Comparison of ENCODE assay signal across 25 cellular contexts in genomic region chr12:5807090-5807414, GRCh38.
DNase-seq lines count a peak whose midpoint lies in the region; ATAC-seq and TF ChIP-seq lines count a peak whose summit lies in the region.
"Had no signal": no experiment of that assay in that cellular context is flagged by ENCODE, and none has a peak within 500 bp of the region (broad histone marks: within the 10 kb centered on the region; RNA-seq: fewer than 3 reads in every experiment).

No MANE protein-coding gene starts in this region.

- H3K36me3 ChIP-seq in SK-N-SH (replicated peaks in 1 of 2; ENCODE audit: control insufficient read depth in 1 of 2, insufficient read depth in 2 of 2, low read length in 1 of 2) = no peaks in the 10 kb centered on the region
- H3K36me3 ChIP-seq: Peyer's patch, right lobe of liver had no signal

- H3K4me3 ChIP-seq in astrocyte of the cerebellum (ENCODE audit: low read depth, low read length) (no peak overlapping the region), retinal pigment epithelial cell (ENCODE audit: low read length) (no peak overlapping the region), SK-N-SH (ENCODE audit: low read depth in 2 of 2, low read length in 1 of 2) (no peak overlapping the region)
- H3K4me3 ChIP-seq: coronary artery, Peyer's patch, right lobe of liver, SK-N-MC had no signal

- ATAC-seq in HG02981 (IDR thresholded peaks at IDR 0.05; ENCODE audit: unreplicated experiment) = no peak
- ATAC-seq: activated T-cell treated with anti-CD3 and anti-CD28 coated beads, Interleukin-2, amount 50 U/mL, for 4 hours; esophagus mucosa; right lobe of liver; stimulated activated naive CD8-positive, alpha-beta T cell treated with anti-CD3 and anti-CD28 coated beads, Interleukin-15, amount 100 ng/mL, for 72 hours had no signal

- no peaks in the 10 kb centered on the region for H3K9me2 ChIP-seq in SK-N-SH

- TF ChIP-seq EP300 in SK-N-SH (IDR thresholded peaks at IDR 0.05; ENCODE audit: borderline replicate concordance in 1 of 2, low read depth in 1 of 2, low read length in 1 of 2) = no peak

- H3K27ac ChIP-seq in SK-N-SH (ENCODE audit: low read depth in 2 of 2, low read length in 1 of 2) = no peak overlapping the region
- H3K27ac ChIP-seq: coronary artery, Peyer's patch, right lobe of liver, SK-N-MC had no signal

- no peaks in the 10 kb centered on the region for H3K79me2 ChIP-seq in SK-N-SH (ENCODE audit: insufficient read depth)

- H2AFZ ChIP-seq in SK-N-SH (ENCODE audit: low read depth) = no peak overlapping the region

- H3K9ac ChIP-seq in SK-N-SH = no peak overlapping the region

- in situ Hi-C loops in astrocyte of the cerebellum (cut with HindIII; ENCODE audit: low sequenced_read_pairs) = no loop called here

- TF ChIP-seq CTCF in astrocyte of the cerebellum (IDR thresholded peaks at IDR 0.05; ENCODE audit: low read depth, low read length, missing control alignments) = no peak
- TF ChIP-seq CTCF in retinal pigment epithelial cell (conservative IDR thresholded peaks at IDR 0.05; ENCODE audit: low read depth, low read length) = no peak
- no peak for TF ChIP-seq CTCF in SK-N-SH (IDR thresholded peaks at IDR 0.05)

- WGBS in SK-N-SH (ENCODE audit: low lambda C conversion rate) = 19% methylated on average over 6 of the region's 6 CpGs

- H3K4me1 ChIP-seq in SK-N-SH (ENCODE audit: control insufficient read depth in 1 of 2, insufficient read depth in 2 of 2, low read depth in 1 of 2, low read length in 1 of 2) = no peaks in the 10 kb centered on the region
- H3K4me1 ChIP-seq: Peyer's patch, right lobe of liver had no signal

- H4K20me1 ChIP-seq in SK-N-SH (ENCODE audit: insufficient read depth) = no peaks in the 10 kb centered on the region

- no peak overlapping the region for H3K4me2 ChIP-seq in SK-N-SH

- peaks cover 40% of the 10 kb centered on the region for H3K27me3 ChIP-seq in SK-N-SH (ENCODE audit: insufficient read depth)
- H3K27me3 ChIP-seq: Peyer's patch, right lobe of liver had no signal

- H3K9me3 ChIP-seq in SK-N-SH = no peaks in the 10 kb centered on the region
- H3K9me3 ChIP-seq: Peyer's patch, right lobe of liver had no signal

- no peak for TF ChIP-seq RAD21 in SK-N-SH (IDR thresholded peaks at IDR 0.05; ENCODE audit: low read length)

- CTCF ChIA-PET in SK-N-SH (lab: Yijun Ruan, JAX) = no interaction called here

- H3F3A ChIP-seq in SK-N-SH (replicated peaks; ENCODE audit: insufficient read depth) = no peaks in the 10 kb centered on the region

- DNase-seq in EL = peak; percentile 73
- peak; percentile 90 for DNase-seq in M059J (ENCODE audit: low read depth)
- DNase-seq in astrocyte of the cerebellum (ENCODE audit: low read depth) = peak; percentile 15
- peak; percentile 20 for DNase-seq in retinal pigment epithelial cell (ENCODE audit: low read depth)
- DNase-seq in activated CD4-positive, alpha-beta T cell treated with anti-CD3 and anti-CD28 coated beads, Interleukin-2, amount 50 U/mL, for 4 hours = no peak
- DNase-seq in islet precursor cell = no peak
- no peak for DNase-seq in SK-N-SH
- DNase-seq: activated CD4-positive, alpha-beta T cell treated with anti-CD3 and anti-CD28 coated beads for 4 hours; activated T-cell treated with anti-CD3 and anti-CD28 coated beads, Interleukin-2, amount 50 U/mL, for 4 hours; CD8-positive, alpha-beta memory T cell; DMS79; foreskin melanocyte; H9; hippocampal formation; NCI-H1436; NCI-H510A; Peyer's patch; right lobe of liver; stimulated activated CD4-positive, alpha-beta T cell treated with anti-CD3 and anti-CD28 coated beads, Interleukin-15, amount 100 ng/mL, for 24 hours; stimulated activated naive CD8-positive, alpha-beta T cell treated with anti-CD3 and anti-CD28 coated beads, Interleukin-15, amount 100 ng/mL, for 72 hours; T-helper 2 cell had no signal

- POLR2A ChIA-PET in SK-N-SH (lab: Yijun Ruan, JAX) = no interaction called here

TF ChIP-seq in SK-N-SH, 30 proteins besides CTCF, POLR2A, EP300 and RAD21:
- TF ChIP-seq MXI1 (IDR thresholded peaks at IDR 0.05; ENCODE audit: low read depth, low read length) = no peak

Comparison
In these comparisons a context has a peak if more than half of its experiments do, and no peak if none do; other contexts are left out.
1. DNase-seq: peak in EL (single experiment), M059J (single experiment), astrocyte of the cerebellum (single experiment) and retinal pigment epithelial cell (single experiment); none in activated CD4-positive, alpha-beta T cell treated with anti-CD3 and anti-CD28 coated beads, Interleukin-2, amount 50 U/mL, for 4 hours (0 of 2), islet precursor cell (single experiment) and SK-N-SH (single experiment).